Comparison of ENCODE assay signal across 3 cellular contexts in genomic region chr5:3929799-3930198, GRCh38.
"Had no signal": no experiment of that assay in that cellular context is flagged by ENCODE, and none has a peak within 500 bp of the region (broad histone marks: within the 10 kb centered on the region; RNA-seq: fewer than 3 reads in every experiment).

No MANE protein-coding gene starts in this region.

- H3K4me3 ChIP-seq: GM12878 had no signal

- ATAC-seq: GM12878 had no signal

- DNase-seq: GDM1, GF-D8 had no signal
